Comparison of ENCODE assay signal across 25 cellular contexts in genomic region chr17:57350266-57350665, GRCh38.
DNase-seq lines count a peak whose midpoint lies in the region; ATAC-seq, FAIRE-seq and TF ChIP-seq lines count a peak whose summit lies in the region.
"Had no signal": no experiment of that assay in that cellular context is flagged by ENCODE, and none has a peak within 500 bp of the region (broad histone marks: within the 10 kb centered on the region; RNA-seq: fewer than 3 reads in every experiment).

No MANE protein-coding gene starts in this region.

- H3K4me1 ChIP-seq in CD4-positive, CD25-positive, alpha-beta regulatory T cell (ENCODE audit: control insufficient read depth, insufficient read depth, low read length, poor library complexity, severe bottlenecking), result peaks cover 9% of the 10 kb centered on the region
- H3K4me1 ChIP-seq in right atrium auricular region (peaks cover 0 to 20% of the 10 kb centered on the region in 2 donors), thyroid gland (peaks cover 5 to 22% of the 10 kb centered on the region in 2 donors)
- H3K4me1 ChIP-seq: body of pancreas, prostate gland had no signal

- no peaks in the 10 kb centered on the region for H3K9me3 ChIP-seq in CD4-positive, CD25-positive, alpha-beta regulatory T cell (ENCODE audit: control insufficient read depth in 2 of 2, low read length in 2 of 2)
- H3K9me3 ChIP-seq in right atrium auricular region, result no peaks in the 10 kb centered on the region
- no peaks in the 10 kb centered on the region for H3K9me3 ChIP-seq in thyroid gland
- H3K9me3 ChIP-seq: body of pancreas, prostate gland, spleen, thoracic aorta had no signal

- intact Hi-C loops in posterior vena cava (cut with DNase I) (no loop called here), thyroid gland (cut with DNase I) (loop anchor here (10.0 kb wide), 1 partner anchor 125 kb away; no protein-coding TSS in a partner anchor)

- 83 to 84% methylated on average over 5 to 6 of the region's 6 CpGs for WGBS in thyroid gland, 2 donors

- H3K27ac ChIP-seq in CD4-positive, CD25-positive, alpha-beta regulatory T cell (ENCODE audit: insufficient read depth, low read length, poor library complexity, severe bottlenecking), result no peak overlapping the region
- H3K27ac ChIP-seq in cingulate gyrus (ENCODE audit: low read depth, low read length), result peak overlapping the region; percentile 51
- peak overlapping the region in 1 of 2 donors; percentile 18 for H3K27ac ChIP-seq in right atrium auricular region
- peak overlapping the region in 1 of 3 donors; percentile 22 for H3K27ac ChIP-seq in thyroid gland
- H3K27ac ChIP-seq: body of pancreas, prostate gland, spleen, thoracic aorta had no signal

- peaks cover 48% of the 10 kb centered on the region for H3K36me3 Mint-ChIP-seq in CD4-positive, CD25-positive, alpha-beta regulatory T cell

- FAIRE-seq in urothelium cell line (lab: Jason Lieb, UNC), result no peak

- H3K36me3 ChIP-seq in CD4-positive, CD25-positive, alpha-beta regulatory T cell (ENCODE audit: control insufficient read depth, insufficient read depth, low read length), result peaks cover 13% of the 10 kb centered on the region
- H3K36me3 ChIP-seq in right atrium auricular region (no peaks in the 10 kb centered on the region), thyroid gland (no peaks in the 10 kb centered on the region)
- H3K36me3 ChIP-seq: prostate gland, thoracic aorta had no signal

- H3K27me3 ChIP-seq in CD4-positive, CD25-positive, alpha-beta regulatory T cell (ENCODE audit: control insufficient read depth, insufficient read depth, low read length), result no peaks in the 10 kb centered on the region
- H3K27me3 ChIP-seq in right atrium auricular region (no peaks in the 10 kb centered on the region), thyroid gland (no peaks in the 10 kb centered on the region)
- H3K27me3 ChIP-seq: body of pancreas, spleen had no signal

- H3K4me3 Mint-ChIP-seq in CD4-positive, CD25-positive, alpha-beta regulatory T cell, result no peak overlapping the region
- H3K4me3 Mint-ChIP-seq: activated CD8-positive, alpha-beta T cell treated with anti-CD3 and anti-CD28 coated beads for 36 hours; activated T-cell treated with anti-CD3 and anti-CD28 coated beads, Interleukin-2, amount 50 U/mL, for 4 hours; CD8-positive, alpha-beta T cell; IgD-negative memory B cell; memory B cell; nephron; WTC11 had no signal

- H3K4me3 ChIP-seq in CD4-positive, CD25-positive, alpha-beta regulatory T cell (ENCODE audit: low read depth, low read length), result no peak overlapping the region
- H3K4me3 ChIP-seq in right atrium auricular region, result no peak overlapping the region
- no peak overlapping the region for H3K4me3 ChIP-seq in thyroid gland (replicated peaks in 1 of 3)
- H3K4me3 ChIP-seq: body of pancreas, prostate gland, spleen, thoracic aorta had no signal

- H3K27ac Mint-ChIP-seq in CD4-positive, CD25-positive, alpha-beta regulatory T cell, result peak overlapping the region in 2 of 3 donors; percentile 36 to 87
- H3K27ac Mint-ChIP-seq: activated CD8-positive, alpha-beta T cell treated with anti-CD3 and anti-CD28 coated beads for 36 hours; CD8-positive, alpha-beta T cell; IgD-negative memory B cell; memory B cell; nephron; WTC11 had no signal

- H3K9me3 Mint-ChIP-seq in CD4-positive, CD25-positive, alpha-beta regulatory T cell, result no peaks in the 10 kb centered on the region
- H3K9me3 Mint-ChIP-seq: activated CD8-positive, alpha-beta T cell treated with anti-CD3 and anti-CD28 coated beads for 36 hours; activated T-cell treated with anti-CD3 and anti-CD28 coated beads, Interleukin-2, amount 50 U/mL, for 4 hours; CD8-positive, alpha-beta T cell; IgD-negative memory B cell; memory B cell; nephron; WTC11 had no signal

- DNase-seq in CD4-positive, CD25-positive, alpha-beta regulatory T cell, result no peak
- DNase-seq in right atrium auricular region (ENCODE audit: low spot score) (peak; percentile 82), posterior vena cava (ENCODE audit: low spot score) (peak; percentile 87), NCI-H526 (lab: John Stamatoyannopoulos, UW) (no peak), thyroid gland (no peak), urothelium cell line (ENCODE audit: low spot score) (no peak)
- DNase-seq: activated CD8-positive, alpha-beta T cell treated with anti-CD3 and anti-CD28 coated beads for 36 hours; activated T-cell treated with anti-CD3 and anti-CD28 coated beads, Interleukin-2, amount 50 U/mL, for 4 hours; body of pancreas; CD8-positive, alpha-beta T cell; erythroblast; H7; NCI-H2081; NCI-H510A; SIG-M5; spleen had no signal

- no peak for ATAC-seq in CD4-positive, CD25-positive, alpha-beta regulatory T cell (ENCODE audit: low read depth in 2 of 2)
- ATAC-seq in HG02623 (IDR thresholded peaks at IDR 0.05; ENCODE audit: unreplicated experiment), result no peak
- ATAC-seq: activated CD8-positive, alpha-beta T cell treated with anti-CD3 and anti-CD28 coated beads for 36 hours; activated naive CD4-positive, alpha-beta T cell treated with anti-CD3 and anti-CD28 coated beads, Interleukin-2, amount 50 U/mL, for 72 hours; activated T-cell treated with anti-CD3 and anti-CD28 coated beads, Interleukin-2, amount 50 U/mL, for 4 hours; body of pancreas; CD8-positive, alpha-beta T cell; WTC11 had no signal

- TF ChIP-seq POLR2A in thyroid gland (IDR thresholded peaks at IDR 0.05), result no peak

- no peaks in the 10 kb centered on the region for H3K27me3 Mint-ChIP-seq in CD4-positive, CD25-positive, alpha-beta regulatory T cell
- H3K27me3 Mint-ChIP-seq: activated CD8-positive, alpha-beta T cell treated with anti-CD3 and anti-CD28 coated beads for 36 hours; IgD-negative memory B cell; memory B cell had no signal

- H3K4me1 Mint-ChIP-seq in CD4-positive, CD25-positive, alpha-beta regulatory T cell, result peaks cover 23 to 56% (median 40%) of the 10 kb centered on the region in 4 donors
- H3K4me1 Mint-ChIP-seq: nephron had no signal

- TF ChIP-seq CTCF in right atrium auricular region (IDR thresholded peaks at IDR 0.05) (no peak), thyroid gland (IDR thresholded peaks at IDR 0.05) (no peak)

Comparison
In these comparisons a context has a peak if more than half of its experiments do, and no peak if none do; other contexts are left out.
1. DNase-seq: peak in right atrium auricular region (single experiment) and posterior vena cava (single experiment); none in CD4-positive, CD25-positive, alpha-beta regulatory T cell (0 of 3), NCI-H526 (0 of 2), thyroid gland (0 of 2) and urothelium cell line (single experiment).